12 cellular contexts compared by ENCODE assay signal in genomic region chr2:225894240-225894980, GRCh38.
DNase-seq lines count a peak whose midpoint lies in the region; ATAC-seq and TF ChIP-seq lines count a peak whose summit lies in the region.
"Had no signal": no experiment of that assay in that cellular context is flagged by ENCODE, and none has a peak within 500 bp of the region (broad histone marks: within the 10 kb centered on the region; RNA-seq: fewer than 3 reads in every experiment).

No MANE protein-coding gene starts in this region.

- H3K14ac ChIP-seq in mesenchymal stem cell (ENCODE audit: low read length in 2 of 2), result no peak overlapping the region

- peaks cover 23% of the 10 kb centered on the region for H3K4me1 Mint-ChIP-seq in chondrocyte (ENCODE audit: low read depth)
- H3K4me1 Mint-ChIP-seq in CD8-positive, alpha-beta T cell (ENCODE audit: low read depth), result no peaks in the 10 kb centered on the region

- CTCF ChIA-PET in CD8-positive, alpha-beta T cell (lab: Charles Lee), result interaction anchor here (0.7 kb wide), 1 partner anchor 275 kb away, joined by 3 read pairs; no protein-coding TSS in a partner anchor

- no peak overlapping the region for H2AFZ ChIP-seq in mesenchymal stem cell (ENCODE audit: low read depth, low read length)

- H3K9ac ChIP-seq in mesenchymal stem cell (ENCODE audit: low read length), result peak overlapping the region; percentile 75

- TF ChIP-seq CTCF in chondrocyte (IDR thresholded peaks at IDR 0.05) (no peak), right atrium auricular region (IDR thresholded peaks at IDR 0.05) (no peak)
- TF ChIP-seq CTCF in CD8-positive, alpha-beta T cell (IDR thresholded peaks at IDR 0.05), result no peak

- no peak overlapping the region for H3K4me3 Mint-ChIP-seq in chondrocyte (ENCODE audit: unreplicated experiment)
- H3K4me3 Mint-ChIP-seq in CD8-positive, alpha-beta T cell, result no peak overlapping the region
- H3K4me3 Mint-ChIP-seq: CD4-positive, alpha-beta T cell had no signal

- no peak overlapping the region for H2BK120ac ChIP-seq in mesenchymal stem cell (ENCODE audit: low read depth, low read length)

- H3K4me3 ChIP-seq in mesenchymal stem cell (ENCODE audit: insufficient read depth in 1 of 2, low read depth in 1 of 2, low read length in 2 of 2) (no peak overlapping the region), right atrium auricular region (no peak overlapping the region)
- H3K4me3 ChIP-seq in CD8-positive, alpha-beta T cell (ENCODE audit: low read depth, low read length), result no peak overlapping the region
- H3K4me3 ChIP-seq: heart left ventricle had no signal

- no peak overlapping the region for H3K4me2 ChIP-seq in mesenchymal stem cell (ENCODE audit: low read length, poor library complexity, severe bottlenecking)

- H2AK5ac ChIP-seq in mesenchymal stem cell (ENCODE audit: low read length, severe bottlenecking), result no peak overlapping the region

- H3K9me3 ChIP-seq in mesenchymal stem cell (ENCODE audit: control insufficient read depth, low read length) (no peaks in the 10 kb centered on the region), right atrium auricular region (no peaks in the 10 kb centered on the region)
- no peaks in the 10 kb centered on the region for H3K9me3 ChIP-seq in CD8-positive, alpha-beta T cell (ENCODE audit: low read length)
- H3K9me3 ChIP-seq: heart left ventricle had no signal

- DNase-seq in AG08396 (ENCODE audit: low spot score) (peak; percentile 40), LoVo (ENCODE audit: low spot score) (peak; percentile 19), chondrocyte (ENCODE audit: low spot score) (no peak), mesenchymal stem cell (peak; percentile 81), right atrium auricular region (ENCODE audit: low spot score) (no peak), left lobe of liver (ENCODE audit: low spot score) (no peak)
- no peak for DNase-seq in CD8-positive, alpha-beta T cell
- DNase-seq: activated T-cell treated with anti-CD3 and anti-CD28 coated beads, Interleukin-2, amount 50 U/mL, for 48 hours; CD4-positive, alpha-beta T cell; heart left ventricle; NCI-H1694 treated with DMSO at 0.1 percent for 48 hours had no signal

- H4K91ac ChIP-seq in mesenchymal stem cell (ENCODE audit: low read length), result no peak overlapping the region

- WGBS in mesenchymal stem cell, result 45% methylated on average over 2 of the region's 4 CpGs

- H3K27ac ChIP-seq in mesenchymal stem cell (ENCODE audit: low read length, poor library complexity, severe bottlenecking), result peak overlapping the region; percentile 68
- H3K27ac ChIP-seq in CD8-positive, alpha-beta T cell (ENCODE audit: low read depth, low read length), result no peak overlapping the region
- H3K27ac ChIP-seq in right atrium auricular region, result no peak overlapping the region
- H3K27ac ChIP-seq: heart left ventricle had no signal

- H3K27me3 ChIP-seq in mesenchymal stem cell (ENCODE audit: control insufficient read depth in 1 of 2, insufficient read depth in 1 of 2, low read length in 2 of 2) (no peaks in the 10 kb centered on the region), right atrium auricular region (no peaks in the 10 kb centered on the region)
- H3K27me3 ChIP-seq in CD8-positive, alpha-beta T cell (ENCODE audit: insufficient read depth, low read length), result no peaks in the 10 kb centered on the region
- H3K27me3 ChIP-seq: heart left ventricle had no signal

- no peak overlapping the region for H2BK12ac ChIP-seq in mesenchymal stem cell (ENCODE audit: low read length in 2 of 2)

- H3K79me1 ChIP-seq in mesenchymal stem cell (replicated peaks; ENCODE audit: low read length, poor library complexity, severe bottlenecking), result no peaks in the 10 kb centered on the region

- ATAC-seq in CD8-positive, alpha-beta T cell, result no peak
- no peak for ATAC-seq in HG03439 (IDR thresholded peaks at IDR 0.05; ENCODE audit: unreplicated experiment)
- ATAC-seq in left lobe of liver, result no peak

- H3K18ac ChIP-seq in mesenchymal stem cell (ENCODE audit: low read depth in 1 of 2, low read length in 2 of 2), result no peak overlapping the region

- POLR2A ChIA-PET in CD8-positive, alpha-beta T cell (lab: Charles Lee), result no interaction called here

- peaks cover 2% of the 10 kb centered on the region for H3K36me3 Mint-ChIP-seq in chondrocyte (ENCODE audit: low read depth)
- no peaks in the 10 kb centered on the region for H3K36me3 Mint-ChIP-seq in CD8-positive, alpha-beta T cell

- H3K4me1 ChIP-seq in mesenchymal stem cell (ENCODE audit: control insufficient read depth, insufficient read depth, low read depth, low read length) (no peaks in the 10 kb centered on the region), right atrium auricular region (no peaks in the 10 kb centered on the region)
- H3K4me1 ChIP-seq in CD8-positive, alpha-beta T cell (ENCODE audit: insufficient read depth, low read length), result no peaks in the 10 kb centered on the region

- H4K8ac ChIP-seq in mesenchymal stem cell (ENCODE audit: low read length), result no peak overlapping the region

- intact Hi-C loops in CD8-positive, alpha-beta T cell (cut with DNase I, micrococcal nuclease), result no loop called here

- H3K27ac Mint-ChIP-seq in chondrocyte (ENCODE audit: unreplicated experiment), result peak overlapping the region; percentile 90
- H3K27ac Mint-ChIP-seq in CD8-positive, alpha-beta T cell, result no peak overlapping the region
- H3K27ac Mint-ChIP-seq: CD4-positive, alpha-beta T cell had no signal

- no peaks in the 10 kb centered on the region for H3K27me3 Mint-ChIP-seq in chondrocyte (ENCODE audit: low read depth)
- H3K27me3 Mint-ChIP-seq in CD8-positive, alpha-beta T cell (ENCODE audit: low read depth), result peaks cover 18% of the 10 kb centered on the region

- H2BK15ac ChIP-seq in mesenchymal stem cell (ENCODE audit: low read depth, poor library complexity, severe bottlenecking), result no peak overlapping the region

- no peak overlapping the region for H2BK5ac ChIP-seq in mesenchymal stem cell (ENCODE audit: low read depth, low read length, poor library complexity, severe bottlenecking)

- no peak overlapping the region for H3K4ac ChIP-seq in mesenchymal stem cell (ENCODE audit: low read depth in 1 of 2, low read length in 2 of 2)

- peaks cover 13% of the 10 kb centered on the region for H3K9me3 Mint-ChIP-seq in chondrocyte (ENCODE audit: low read depth)
- H3K9me3 Mint-ChIP-seq in CD8-positive, alpha-beta T cell, result no peaks in the 10 kb centered on the region
- H3K9me3 Mint-ChIP-seq: CD4-positive, alpha-beta T cell had no signal

- no peak overlapping the region for H3K23ac ChIP-seq in mesenchymal stem cell (ENCODE audit: low read length in 2 of 2)

- H3K36me3 ChIP-seq in mesenchymal stem cell (ENCODE audit: control insufficient read depth in 1 of 2, insufficient read depth in 2 of 2, low read depth in 1 of 2, low read length in 2 of 2) (no peaks in the 10 kb centered on the region), right atrium auricular region (no peaks in the 10 kb centered on the region)
- H3K36me3 ChIP-seq in CD8-positive, alpha-beta T cell (ENCODE audit: insufficient read depth, low read length), result no peaks in the 10 kb centered on the region
- H3K36me3 ChIP-seq: heart left ventricle had no signal

Comparison
In these comparisons a context has a peak if more than half of its experiments do, and no peak if none do; other contexts are left out.
1. DNase-seq: peak in AG08396 (single experiment), LoVo (single experiment) and mesenchymal stem cell (single experiment); none in chondrocyte (single experiment), CD8-positive, alpha-beta T cell (0 of 7), right atrium auricular region (single experiment) and left lobe of liver (single experiment).